In the genomic region with DNA sequence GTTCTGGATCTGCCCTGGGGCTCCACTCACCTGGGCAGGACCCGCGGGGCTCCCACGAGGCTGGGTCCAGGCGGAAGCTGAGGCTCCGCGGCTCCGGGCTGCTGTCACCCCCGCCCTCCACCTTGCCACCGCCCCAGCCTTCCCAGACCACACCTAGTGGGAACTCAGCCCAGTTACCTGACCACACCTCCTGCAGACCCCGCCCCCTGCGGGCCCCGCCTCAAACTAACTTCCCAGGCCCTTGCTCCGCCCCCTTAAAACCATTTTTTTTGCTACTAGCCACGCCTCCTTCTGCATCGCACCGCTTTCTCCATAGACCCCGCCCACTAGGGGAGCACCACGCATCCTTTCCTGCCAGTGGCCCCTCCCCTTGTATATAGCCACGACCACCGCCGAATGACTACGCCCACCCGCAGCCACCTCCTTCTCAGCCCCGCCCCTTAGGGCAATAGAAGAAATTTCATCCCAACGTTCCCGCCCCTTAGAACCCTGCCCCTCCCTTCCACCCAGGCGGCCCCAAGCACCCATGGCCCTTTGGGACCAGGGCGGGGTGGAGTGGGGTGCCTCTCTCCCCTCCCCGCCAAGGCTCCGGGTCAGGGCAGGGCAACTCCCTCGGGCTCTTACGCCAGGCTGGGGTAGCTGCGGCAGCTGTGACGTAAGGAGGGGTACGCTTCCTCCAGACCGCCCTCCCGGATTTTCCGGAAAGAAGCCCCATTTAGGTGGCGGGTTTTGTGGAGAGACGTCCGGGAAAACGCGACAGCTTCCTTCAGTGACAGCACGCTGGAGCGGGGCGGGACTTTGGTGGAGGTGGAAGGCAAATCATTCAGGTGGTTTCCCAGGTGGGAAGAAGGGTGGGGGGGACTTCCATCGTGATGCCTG, we compare ENCODE assay signal across 8 cellular contexts. TPM values are rescaled to one million over a fixed set of nuclear protein-coding genes. Genes with fewer than 3 reads are reported as not detected.
A peak's percentile ranks its signal among the peaks of the same experiment; 100 is the strongest.
DNase-seq lines count a peak whose midpoint lies in the region; FAIRE-seq and TF ChIP-seq lines count a peak whose summit lies in the region.

TSS of gene SH2D3A (minus strand) at position 79 of the 879 bp plus-strand sequence. CDS start 3,687 bp downstream, outside the sequence.

- peaks cover under 1% of the 10 kb centered on the region for H3K36me3 Mint-ChIP-seq in activated naive CD8-positive, alpha-beta T cell treated with anti-CD3 and anti-CD28 coated beads for 36 hours

- H3K36me3 ChIP-seq in GM23248 (ENCODE audit: low read depth): no peaks in the 10 kb centered on the region
- no peaks in the 10 kb centered on the region for H3K36me3 ChIP-seq in iPS-15b (ENCODE audit: control insufficient read depth, insufficient read depth, low read length)

- no peaks in the 10 kb centered on the region for H3K9me3 Mint-ChIP-seq in activated naive CD8-positive, alpha-beta T cell treated with anti-CD3 and anti-CD28 coated beads for 36 hours

- H3K4me3 ChIP-seq in GM23248: no peak within 1 kb of the TSS
- peak within 1 kb of the TSS; percentile 48 for H3K4me3 ChIP-seq in LNCaP clone FGC (ENCODE audit: low read depth, low read length)
- H3K4me3 ChIP-seq in iPS-15b (ENCODE audit: low read depth, low read length): peak within 1 kb of the TSS; percentile 98

- TF ChIP-seq CTCF in LNCaP clone FGC (IDR thresholded peaks at IDR 0.05; ENCODE audit: control insufficient read depth, extremely low read depth, insufficient read depth): no peak

- H3K9me2 ChIP-seq in GM23248 (ENCODE audit: insufficient read depth): no peaks in the 10 kb centered on the region

- H3K4me1 ChIP-seq in GM23248 (ENCODE audit: insufficient read depth) (no peaks in the 10 kb centered on the region), iPS-15b (ENCODE audit: control insufficient read depth, insufficient read depth, low read length) (peaks cover 13% of the 10 kb centered on the region)

- in situ Hi-C loops in GM23248 (cut with MboI): no loop called here

- peaks cover 40% of the 10 kb centered on the region for H3K4me1 Mint-ChIP-seq in activated naive CD8-positive, alpha-beta T cell treated with anti-CD3 and anti-CD28 coated beads for 36 hours

- FAIRE-seq in HTR-8/SVneo (lab: Jason Lieb, UNC): no peak

- H3K9me3 ChIP-seq in GM23248 (ENCODE audit: low read depth) (no peaks in the 10 kb centered on the region), iPS-15b (ENCODE audit: control insufficient read depth, insufficient read depth, low read length) (no peaks in the 10 kb centered on the region)

- no peaks in the 10 kb centered on the region for H3K27me3 Mint-ChIP-seq in activated naive CD8-positive, alpha-beta T cell treated with anti-CD3 and anti-CD28 coated beads for 36 hours

- H3F3A ChIP-seq in GM23248 (ENCODE audit: insufficient read depth): no peaks in the 10 kb centered on the region

- no peaks in the 10 kb centered on the region for H4K20me1 ChIP-seq in GM23248 (ENCODE audit: insufficient read depth)

- no peak within 1 kb of the TSS for H3K9ac ChIP-seq in GM23248
- H3K9ac ChIP-seq in iPS-15b (ENCODE audit: low read depth, low read length): no peak within 1 kb of the TSS

- peak within 1 kb of the TSS; percentile 87 for H3K27ac Mint-ChIP-seq in activated naive CD8-positive, alpha-beta T cell treated with anti-CD3 and anti-CD28 coated beads for 36 hours

- 15 to 18% methylated on average over 36 to 46 of the region's 47 CpGs for WGBS in GM23248 (ENCODE audit: low coverage in 1 of 2, low lambda C conversion rate in 2 of 2, missing lambda C conversion rate in 2 of 2), 2 experiments

- H3K27me3 ChIP-seq in GM23248 (replicated peaks; ENCODE audit: insufficient read depth) (peaks cover 15% of the 10 kb centered on the region), iPS-15b (ENCODE audit: control insufficient read depth, insufficient read depth, low read length) (no peaks in the 10 kb centered on the region)

- H3K4me2 ChIP-seq in GM23248 (ENCODE audit: unreplicated experiment): no peak within 1 kb of the TSS

- DNase-seq in ELF-1 (ENCODE audit: low read depth, low spot score): peak; percentile 97
- DNase-seq in GM23248: peak; percentile 19
- peak; percentile 23 for DNase-seq in LNCaP clone FGC (ENCODE audit: low read depth)
- DNase-seq in SW480 (ENCODE audit: low spot score): peak; percentile 94
- peak; percentile 94 for DNase-seq in activated naive CD8-positive, alpha-beta T cell treated with anti-CD3 and anti-CD28 coated beads for 36 hours
- peak; percentile 91 to 94 for DNase-seq in stimulated activated CD4-positive, alpha-beta T cell treated with anti-CD3 and anti-CD28 coated beads, Interleukin-15, amount 100 ng/mL, for 1 hour (ENCODE audit: low read depth in 1 of 2, low spot score in 1 of 2)
- no peak for DNase-seq in HTR-8/SVneo (ENCODE audit: insufficient read length, low spot score)

- peak within 1 kb of the TSS; percentile 89 for H3K4me3 Mint-ChIP-seq in activated naive CD8-positive, alpha-beta T cell treated with anti-CD3 and anti-CD28 coated beads for 36 hours

- H3K27ac ChIP-seq in GM23248: no peak within 1 kb of the TSS

- no peak within 1 kb of the TSS for H2AFZ ChIP-seq in GM23248

- no peaks in the 10 kb centered on the region for H3K79me2 ChIP-seq in GM23248 (ENCODE audit: insufficient read depth)

RNA-seq across cellular contexts. Expression of gene SH2D3A, which starts in this region (rescaled TPM):
- total RNA-seq in GM23248 (2014; rRNA removed; shearing (Covaris generic)): not detected in 2 replicates
- 0.18 TPM in 1 of 2 replicates, not detected in the other for polyA plus RNA-seq in GM23248 (2016; fragmentation: Nextera tagmentation; extraction: Ambion mirVana)
- total RNA-seq in activated naive CD8-positive, alpha-beta T cell treated with anti-CD3 and anti-CD28 coated beads for 36 hours: 10 to 100 TPM; 25.7 to 26.1 TPM

Comparison
In these comparisons a context has a peak if more than half of its experiments do, and no peak if none do; other contexts are left out.
1. RNA of gene SH2D3A (total RNA-seq): 25.7 to 26.1 TPM in activated naive CD8-positive, alpha-beta T cell treated with anti-CD3 and anti-CD28 coated beads for 36 hours; not detected in GM23248; every median in the first group is over 10 times any median in the second.
2. Peak in DNase-seq in GM23248; RNA of the gene not detected or under 1 TPM.